1 cellular context compared by ENCODE assay signal in the genomic region with DNA sequence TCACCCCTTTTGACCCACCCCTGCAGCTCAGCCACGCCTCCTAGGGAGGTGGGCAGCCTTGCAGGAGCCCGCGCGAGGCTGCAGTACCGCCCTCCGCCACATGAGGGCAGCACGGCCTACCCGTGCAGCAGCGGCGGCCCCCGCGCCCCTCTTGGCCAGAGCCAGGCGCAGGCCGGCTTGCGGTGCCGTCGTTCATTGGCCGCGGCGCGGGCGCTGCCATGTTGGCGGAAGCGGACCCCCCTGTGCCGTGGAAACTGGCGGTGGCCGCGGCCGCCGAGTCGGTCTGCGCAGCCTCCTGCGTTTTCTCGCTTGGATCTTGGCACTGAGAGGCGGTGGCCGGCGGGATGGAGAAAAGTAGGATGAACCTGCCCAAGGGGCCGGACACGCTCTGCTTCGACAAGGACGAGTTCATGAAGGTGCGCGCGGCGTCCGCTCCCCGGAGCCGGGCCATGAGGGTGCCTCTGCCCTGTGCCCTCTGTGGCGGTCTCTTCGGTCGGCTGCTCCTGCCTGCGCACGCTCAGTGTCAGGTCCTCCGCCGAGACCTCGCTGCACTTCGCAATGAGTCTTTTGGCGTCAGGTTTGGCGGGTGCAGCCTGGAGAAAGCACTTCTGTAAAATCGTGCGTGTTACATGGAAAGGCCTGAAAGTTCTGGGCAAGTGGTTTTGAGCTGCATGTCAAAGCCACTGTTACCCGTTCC.
A peak's percentile ranks its signal among the peaks of the same experiment; 100 is the strongest.
TF ChIP-seq lines count a peak whose summit lies in the region.

A gene with protein sequence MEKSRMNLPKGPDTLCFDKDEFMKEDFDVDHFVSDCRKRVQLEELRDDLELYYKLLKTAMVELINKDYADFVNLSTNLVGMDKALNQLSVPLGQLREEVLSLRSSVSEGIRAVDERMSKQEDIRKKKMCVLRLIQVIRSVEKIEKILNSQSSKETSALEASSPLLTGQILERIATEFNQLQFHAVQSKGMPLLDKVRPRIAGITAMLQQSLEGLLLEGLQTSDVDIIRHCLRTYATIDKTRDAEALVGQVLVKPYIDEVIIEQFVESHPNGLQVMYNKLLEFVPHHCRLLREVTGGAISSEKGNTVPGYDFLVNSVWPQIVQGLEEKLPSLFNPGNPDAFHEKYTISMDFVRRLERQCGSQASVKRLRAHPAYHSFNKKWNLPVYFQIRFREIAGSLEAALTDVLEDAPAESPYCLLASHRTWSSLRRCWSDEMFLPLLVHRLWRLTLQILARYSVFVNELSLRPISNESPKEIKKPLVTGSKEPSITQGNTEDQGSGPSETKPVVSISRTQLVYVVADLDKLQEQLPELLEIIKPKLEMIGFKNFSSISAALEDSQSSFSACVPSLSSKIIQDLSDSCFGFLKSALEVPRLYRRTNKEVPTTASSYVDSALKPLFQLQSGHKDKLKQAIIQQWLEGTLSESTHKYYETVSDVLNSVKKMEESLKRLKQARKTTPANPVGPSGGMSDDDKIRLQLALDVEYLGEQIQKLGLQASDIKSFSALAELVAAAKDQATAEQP (plus strand): TSS at position 219 of the 697 bp plus-strand sequence. CDS start 126 bp downstream, at position 345.

TF ChIP-seq in HepG2, 621 proteins besides CTCF, POLR2A, EP300 and RAD21 (continued from another document and continues in another):
- TF ChIP-seq ZNF574 (CRISPR knock-in tag; IDR thresholded peaks at IDR 0.05) (peak; percentile 100), ZNF883 (CRISPR knock-in tag; IDR thresholded peaks at IDR 0.05; ENCODE audit: not compliant biosample characterization) (peak; percentile 93), DBP (CRISPR knock-in tag; IDR thresholded peaks at IDR 0.05; ENCODE audit: not compliant biosample characterization) (no peak), ZNF281 (CRISPR knock-in tag; IDR thresholded peaks at IDR 0.05; ENCODE audit: borderline replicate concordance) (no peak), ZFP91 (CRISPR knock-in tag; IDR thresholded peaks at IDR 0.05; ENCODE audit: borderline replicate concordance) (peak; percentile 97; the same call in 1 of the 2 replicates), ZSCAN21 (CRISPR knock-in tag; IDR thresholded peaks at IDR 0.05; ENCODE audit: borderline replicate concordance) (peak; percentile 95), NR3C1 (CRISPR knock-in tag; IDR thresholded peaks at IDR 0.05) (no peak), ZHX2 (IDR thresholded peaks at IDR 0.05; ENCODE audit: low read depth) (peak; percentile 84), ZHX2 (CRISPR knock-in tag; IDR thresholded peaks at IDR 0.05; ENCODE audit: borderline replicate concordance) (no peak), ZNF207 (IDR thresholded peaks at IDR 0.05; ENCODE audit: borderline replicate concordance) (no peak), ADNP (CRISPR knock-in tag; IDR thresholded peaks at IDR 0.05) (no peak), ZNF720 (CRISPR knock-in tag; IDR thresholded peaks at IDR 0.05) (no peak), ZNF619 (CRISPR knock-in tag; IDR thresholded peaks at IDR 0.05) (peak; percentile 95; the same call in 1 of the 2 replicates), REST (IDR thresholded peaks at IDR 0.05; ENCODE audit: borderline replicate concordance in 1 of 2, low read depth in 1 of 2, low read length in 2 of 2) (no peak), PBX3 (CRISPR knock-in tag; IDR thresholded peaks at IDR 0.05; ENCODE audit: borderline replicate concordance) (no peak), ZBTB37 (CRISPR knock-in tag; IDR thresholded peaks at IDR 0.05) (no peak), MAF1 (CRISPR knock-in tag; IDR thresholded peaks at IDR 0.05; ENCODE audit: borderline replicate concordance) (no peak; the same call in 1 of the 2 replicates), PHF21A (CRISPR knock-in tag; IDR thresholded peaks at IDR 0.05) (peak; percentile 85)
- TF ChIP-seq, protein P1, sequence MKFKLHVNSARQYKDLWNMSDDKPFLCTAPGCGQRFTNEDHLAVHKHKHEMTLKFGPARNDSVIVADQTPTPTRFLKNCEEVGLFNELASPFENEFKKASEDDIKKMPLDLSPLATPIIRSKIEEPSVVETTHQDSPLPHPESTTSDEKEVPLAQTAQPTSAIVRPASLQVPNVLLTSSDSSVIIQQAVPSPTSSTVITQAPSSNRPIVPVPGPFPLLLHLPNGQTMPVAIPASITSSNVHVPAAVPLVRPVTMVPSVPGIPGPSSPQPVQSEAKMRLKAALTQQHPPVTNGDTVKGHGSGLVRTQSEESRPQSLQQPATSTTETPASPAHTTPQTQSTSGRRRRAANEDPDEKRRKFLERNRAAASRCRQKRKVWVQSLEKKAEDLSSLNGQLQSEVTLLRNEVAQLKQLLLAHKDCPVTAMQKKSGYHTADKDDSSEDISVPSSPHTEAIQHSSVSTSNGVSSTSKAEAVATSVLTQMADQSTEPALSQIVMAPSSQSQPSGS (CRISPR knock-in tag; IDR thresholded peaks at IDR 0.05), result peak; percentile 87
